Comparison of ENCODE assay signal across 8 cellular contexts in the genomic region with DNA sequence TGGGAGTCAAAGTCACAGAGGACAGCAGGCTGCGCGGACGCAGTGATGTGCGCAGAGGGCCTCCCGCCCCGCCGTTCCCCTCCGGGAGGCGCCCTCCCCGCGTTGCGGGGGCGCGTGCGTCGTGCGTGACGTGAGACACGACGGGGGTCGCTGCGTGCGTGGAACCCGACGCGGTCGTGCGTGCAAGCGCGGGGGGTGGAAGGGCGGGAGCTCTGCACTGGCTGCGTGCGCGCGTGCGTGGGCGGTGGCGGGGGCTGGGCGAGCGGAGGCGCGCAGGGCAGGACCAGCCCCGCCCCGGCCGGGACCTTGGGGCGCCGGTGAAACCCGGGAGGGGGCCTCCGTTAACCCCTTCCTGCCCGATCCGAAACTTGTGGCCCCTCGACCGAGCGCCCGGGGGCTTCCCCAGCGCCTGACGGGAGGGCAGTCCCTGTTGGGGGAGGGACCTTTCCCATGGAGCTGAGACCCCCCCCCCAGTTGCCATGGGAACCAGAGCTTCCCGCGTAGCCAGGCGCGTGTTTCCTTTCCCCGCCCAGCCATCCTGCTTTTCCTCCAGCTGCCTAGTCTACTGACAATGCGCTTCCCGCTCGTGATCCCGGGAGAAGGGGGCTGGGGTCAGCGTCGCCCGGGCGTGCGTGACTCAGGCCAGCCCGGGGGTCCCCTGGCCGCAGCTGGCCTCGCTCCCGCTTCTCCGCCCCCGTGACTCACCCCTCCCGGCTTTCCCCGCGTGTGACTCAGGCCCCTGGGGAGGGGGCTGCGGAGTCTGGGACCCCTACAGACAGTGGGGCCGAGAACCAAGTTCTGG. TPM values are rescaled to one million over a fixed set of nuclear protein-coding genes. Genes with fewer than 3 reads are reported as not detected.
DNase-seq lines count a peak whose midpoint lies in the region; ATAC-seq and TF ChIP-seq lines count a peak whose summit lies in the region.

No MANE protein-coding gene starts in this region.

- H3K27ac ChIP-seq in MM.1S (ENCODE audit: low read length) = no peak overlapping the region
- peak overlapping the region; percentile 98 for H3K27ac ChIP-seq in angular gyrus (ENCODE audit: low read depth, low read length)
- H3K27ac ChIP-seq in aorta (ENCODE audit: low read depth in 1 of 2, low read length in 2 of 2) = peak overlapping the region; percentile 31 to 78

- H3K4me3 ChIP-seq in BJ (ENCODE audit: low read depth, low read length) (peak overlapping the region; percentile 48), MM.1S (ENCODE audit: low read length) (peak overlapping the region; percentile 64), aorta (ENCODE audit: low read length in 2 of 2) (peak overlapping the region in 1 of 2 donors; percentile 1)

- no peaks in the 10 kb centered on the region for H3K36me3 ChIP-seq in BJ (ENCODE audit: control insufficient read depth, insufficient read depth, low read length)
- no peaks in the 10 kb centered on the region for H3K36me3 ChIP-seq in MM.1S (replicated peaks; ENCODE audit: insufficient read depth, low read length)
- H3K36me3 ChIP-seq in aorta (ENCODE audit: control insufficient read depth in 1 of 2, insufficient read depth in 2 of 2, low read length in 1 of 2) = no peaks in the 10 kb centered on the region

- peak overlapping the region; percentile 93 for H3K4me2 ChIP-seq in MM.1S (ENCODE audit: low read depth, low read length)

- H3K9me2 ChIP-seq in MM.1S (replicated peaks; ENCODE audit: insufficient read depth, low read length) = no peaks in the 10 kb centered on the region

- H3K9me3 ChIP-seq in MM.1S (replicated peaks; ENCODE audit: insufficient read depth, low read length) (no peaks in the 10 kb centered on the region), aorta (ENCODE audit: control insufficient read depth, low read length) (no peaks in the 10 kb centered on the region)

- H4K20me1 ChIP-seq in MM.1S (ENCODE audit: insufficient read depth, low read length) = no peaks in the 10 kb centered on the region

- no peak for DNase-seq in BJ (ENCODE audit: low read depth)
- DNase-seq in MM.1S = peak; percentile 23
- DNase-seq in T-helper 2 cell = peak; percentile 75 to 99 (median 95)
- peak; percentile 78 for DNase-seq in hepatic stellate cell (ENCODE audit: low spot score)
- peak; percentile 56 for DNase-seq in renal cortical epithelial cell (ENCODE audit: low read depth)
- peak; percentile 93 to 97 for DNase-seq in aorta

- ATAC-seq in GM19463 (IDR thresholded peaks at IDR 0.05; ENCODE audit: unreplicated experiment) (peak; percentile 35), aorta (ENCODE audit: low FRiP score) (peak; percentile 80)

- H3K27me3 ChIP-seq in BJ (ENCODE audit: control insufficient read depth, insufficient read depth, low read length) (no peaks in the 10 kb centered on the region), MM.1S (replicated peaks; ENCODE audit: insufficient read depth, low read length) (no peaks in the 10 kb centered on the region), aorta (ENCODE audit: control insufficient read depth in 1 of 2, insufficient read depth in 2 of 2, low read length in 1 of 2) (no peaks in the 10 kb centered on the region)

- peak overlapping the region; percentile 34; the same call in 1 of the 2 replicates for H3K9ac ChIP-seq in MM.1S (ENCODE audit: low read length)

- H3K79me2 ChIP-seq in MM.1S (ENCODE audit: low read length) = no peaks in the 10 kb centered on the region

- 0 to 1% methylated on average over 54 to 82 of the region's 82 CpGs for WGBS in aorta, 2 donors

- peaks cover 13% of the 10 kb centered on the region for H3F3A ChIP-seq in MM.1S (ENCODE audit: insufficient read depth, low read length)

- POLR2A ChIA-PET in BJ (lab: Charles Lee) = interaction anchor here (1.2 kb wide), 2 partner anchors 9 to 11 kb away, joined by 6 to 8 read pairs; a partner anchor contains a TSS

- H3K4me1 ChIP-seq in MM.1S (ENCODE audit: low read length) = peaks cover 12% of the 10 kb centered on the region
- no peaks in the 10 kb centered on the region for H3K4me1 ChIP-seq in aorta (ENCODE audit: control insufficient read depth in 1 of 2, insufficient read depth in 2 of 2, low read length in 2 of 2)

- CTCF ChIA-PET in BJ (lab: Yijun Ruan, JAX) = interaction anchor here (0.7 to 1.8 kb wide), 7 partner anchors 9 to 161 kb away, joined by 4 to 12 read pairs (median 4); no protein-coding TSS in a partner anchor

- no peak for TF ChIP-seq CTCF in BJ (IDR thresholded peaks at IDR 0.05; ENCODE audit: insufficient read depth, low read depth, low read length)
- peak; percentile 16 for TF ChIP-seq CTCF in MM.1S (IDR thresholded peaks at IDR 0.05; ENCODE audit: low read length)

- peak overlapping the region; percentile 78 for H2AFZ ChIP-seq in MM.1S (ENCODE audit: low read length)

- intact Hi-C loops in aorta (cut with DNase I) = no loop called here

RNA-seq across cellular contexts. Expression of a gene that starts 7.3 kb away (rescaled TPM):
- polyA plus RNA-seq in BJ (2011; rRNA removed) (6.3 and 10.4 TPM in 2 replicates), aorta (10 to 100 TPM; 14.4 to 92.5 TPM)
- 7.0 and 8.1 TPM in 2 replicates for polyA minus RNA-seq in BJ (2011; rRNA and poly(A)+ RNA removed)
- total RNA-seq in renal cortical epithelial cell (19.6 and 30.8 TPM in 2 replicates), aorta (10 to 100 TPM; 28.5 to 45.5 TPM)

RNA-seq across cellular contexts. Expression of a gene that starts 8.7 kb away (rescaled TPM):
- polyA plus RNA-seq in BJ (2011; rRNA removed) = 36.8 and 49.4 TPM in 2 replicates
- 15.3 and 17.3 TPM in 2 replicates for polyA minus RNA-seq in BJ (2011; rRNA and poly(A)+ RNA removed)
- total RNA-seq in renal cortical epithelial cell = 120 and 130 TPM in 2 replicates
- 100 to 1,000 TPM; 250 to 609 TPM for total RNA-seq in aorta
- 100 to 1,000 TPM in 1 of 2 donors, 10 to 100 TPM in 1; 97.0 to 623 TPM for polyA plus RNA-seq in aorta

RNA-seq across cellular contexts. Expression of a gene that starts 19.0 kb away (rescaled TPM):
- polyA plus RNA-seq in BJ (2011; rRNA removed) = 165 and 267 TPM in 2 replicates
- polyA minus RNA-seq in BJ (2011; rRNA and poly(A)+ RNA removed) = 134 and 154 TPM in 2 replicates
- 215 and 236 TPM in 2 replicates for total RNA-seq in renal cortical epithelial cell
- total RNA-seq in aorta = 100 to 1,000 TPM in 1 of 2 donors, 10 to 100 TPM in 1; 90.5 to 118 TPM
- 100 to 1,000 TPM; 151 to 202 TPM for polyA plus RNA-seq in aorta

RNA-seq across cellular contexts. Expression of a gene that starts 19.2 kb away (rescaled TPM):
- 0.75 and 2.6 TPM in 2 replicates for polyA plus RNA-seq in BJ (2011; rRNA removed)
- 4.6 and 5.3 TPM in 2 replicates for polyA minus RNA-seq in BJ (2011; rRNA and poly(A)+ RNA removed)
- not detected in 2 replicates for total RNA-seq in renal cortical epithelial cell
- total RNA-seq in aorta = 1 to 10 TPM in 1 of 2 donors, not detected in 1; 1.2 TPM
- polyA plus RNA-seq in aorta = 1 to 10 TPM in 1 of 2 donors, not detected in 1; 2.5 TPM

RNA-seq across cellular contexts. Expression of a gene that starts 23.8 kb away (rescaled TPM):
- polyA plus RNA-seq in BJ (2011; rRNA removed) (19.9 and 30.3 TPM in 2 replicates), aorta (1 to 10 TPM; 1.6 to 3.3 TPM)
- polyA minus RNA-seq in BJ (2011; rRNA and poly(A)+ RNA removed) = 12.1 and 15.4 TPM in 2 replicates
- total RNA-seq in renal cortical epithelial cell (7.7 and 19.6 TPM in 2 replicates), aorta (1 to 10 TPM; 2.9 to 7.2 TPM)
